ENCODE assay signal across 9 cellular contexts in genomic region chr2:118865106-118865505, GRCh38. TPM values are rescaled to one million over a fixed set of nuclear protein-coding genes. Genes with fewer than 3 reads are reported as not detected.
DNase-seq lines count a peak whose midpoint lies in the region; ATAC-seq and TF ChIP-seq lines count a peak whose summit lies in the region.
"Had no signal": no experiment of that assay in that cellular context is flagged by ENCODE, and none has a peak within 500 bp of the region (broad histone marks: within the 10 kb centered on the region; RNA-seq: fewer than 3 reads in every experiment).

No MANE protein-coding gene starts in this region.

- H3K27me3 Mint-ChIP-seq in chondrocyte (ENCODE audit: low read depth): peaks cover 47% of the 10 kb centered on the region

- no peak overlapping the region for H3K18ac ChIP-seq in mesendoderm (ENCODE audit: low read length)

- no peaks in the 10 kb centered on the region for H3K79me2 ChIP-seq in mesendoderm (ENCODE audit: control insufficient read depth, insufficient read depth, low read length)

- H3K36me3 ChIP-seq in mesendoderm (ENCODE audit: control insufficient read depth, insufficient read depth, low read length): no peaks in the 10 kb centered on the region
- H3K36me3 ChIP-seq: BLaER1 treated with 17β-estradiol and CSF1 and Interleukin-3, amounts not matched to agents 10 nM and 100 nM had no signal

- no peak overlapping the region for H3K23ac ChIP-seq in mesendoderm (ENCODE audit: low read length)

- peak; percentile 91 for TF ChIP-seq CTCF in chondrocyte (IDR thresholded peaks at IDR 0.05)

- H3K4me2 ChIP-seq in mesendoderm (ENCODE audit: low read length): no peak overlapping the region

- peaks cover 9% of the 10 kb centered on the region for H3K27me3 ChIP-seq in mesendoderm (ENCODE audit: insufficient read depth, low read length, poor library complexity)

- H4K8ac ChIP-seq in mesendoderm (ENCODE audit: low read depth, low read length): no peak overlapping the region

- no peak overlapping the region for H3K4me3 ChIP-seq in mesendoderm (ENCODE audit: low read length)
- H3K4me3 ChIP-seq: BLaER1 treated with 17β-estradiol and CSF1 and Interleukin-3, amounts not matched to agents 10 nM and 100 nM had no signal

- no peaks in the 10 kb centered on the region for H3K9me3 Mint-ChIP-seq in chondrocyte (ENCODE audit: low read depth)

- ATAC-seq in GM21390 (IDR thresholded peaks at IDR 0.05; ENCODE audit: unreplicated experiment) (peak; percentile 84), HG03460 (IDR thresholded peaks at IDR 0.05; ENCODE audit: unreplicated experiment) (peak; percentile 91)

- no peak overlapping the region for H3K27ac ChIP-seq in mesendoderm (ENCODE audit: low read depth, low read length)
- H3K27ac ChIP-seq: BLaER1 treated with 17β-estradiol and CSF1 and Interleukin-3, amounts not matched to agents 10 nM and 100 nM had no signal

- H3K79me1 ChIP-seq in mesendoderm (ENCODE audit: low read length): no peaks in the 10 kb centered on the region

- no peak overlapping the region for H3K4ac ChIP-seq in mesendoderm (ENCODE audit: low read depth, low read length)

- H2BK5ac ChIP-seq in mesendoderm (ENCODE audit: low read length): no peak overlapping the region

- no peak overlapping the region for H4K5ac ChIP-seq in mesendoderm (ENCODE audit: low read length)

- no peak overlapping the region for H3K56ac ChIP-seq in mesendoderm (ENCODE audit: low read length)

- WGBS in mesendoderm (ENCODE audit: extremely low coverage, insufficient coverage, low lambda C conversion rate): no CpG with 5 or more reads among the region's 3 CpGs

- H3K36me3 Mint-ChIP-seq in chondrocyte (ENCODE audit: low read depth): no peaks in the 10 kb centered on the region

- H3K9ac ChIP-seq in mesendoderm (ENCODE audit: low read length): no peak overlapping the region
- H3K9ac ChIP-seq: BLaER1 treated with 17β-estradiol and CSF1 and Interleukin-3, amounts not matched to agents 10 nM and 100 nM had no signal

- H3K4me1 ChIP-seq in mesendoderm (ENCODE audit: control insufficient read depth, low read depth, low read length): no peaks in the 10 kb centered on the region

- H2BK120ac ChIP-seq in mesendoderm (ENCODE audit: low read depth, low read length): no peak overlapping the region

- H2AK5ac ChIP-seq in mesendoderm (ENCODE audit: low read length): no peak overlapping the region

- no peak overlapping the region for H2BK15ac ChIP-seq in mesendoderm (replicated peaks; ENCODE audit: low read depth)

- no peak overlapping the region for H3K4me3 Mint-ChIP-seq in chondrocyte (ENCODE audit: unreplicated experiment)

- no peak overlapping the region for H3K27ac Mint-ChIP-seq in chondrocyte (ENCODE audit: unreplicated experiment)

- no peaks in the 10 kb centered on the region for H3K4me1 Mint-ChIP-seq in chondrocyte (ENCODE audit: low read depth)

- DNase-seq in NCI-H2081 (lab: John Stamatoyannopoulos, UW) (peak; percentile 5 to 49), NCI-H2081 treated with DMSO at 0.1 percent for 48 hours (lab: John Stamatoyannopoulos, UW) (no peak), NOMO-1 treated with DMSO at 0.1 percent for 48 hours (lab: John Stamatoyannopoulos, UW; ENCODE audit: unreplicated experiment) (peak; percentile 47), chondrocyte (ENCODE audit: low spot score) (no peak), mesendoderm (peak; percentile 77)
- DNase-seq in stimulated activated CD4-positive, alpha-beta T cell treated with anti-CD3 and anti-CD28 coated beads, Interleukin-15, amount 100 ng/mL, for 24 hours: no peak

RNA-seq across cellular contexts. Expression of gene EN1, which starts 17.7 kb away (rescaled TPM):
- not detected in 3 replicates for total RNA-seq in chondrocyte
- polyA plus RNA-seq in mesendoderm (2013, experiment 1 of 2): 0.01 TPM
- not detected for polyA plus RNA-seq in mesendoderm (2013, experiment 2 of 2)

Comparison
In these comparisons a context has a peak if more than half of its experiments do, and no peak if none do; other contexts are left out.
1. DNase-seq: peak in NCI-H2081 (2 of 2), NOMO-1 treated with DMSO at 0.1 percent for 48 hours (single experiment) and mesendoderm (single experiment); none in NCI-H2081 treated with DMSO at 0.1 percent for 48 hours (single experiment), chondrocyte (single experiment) and stimulated activated CD4-positive, alpha-beta T cell treated with anti-CD3 and anti-CD28 coated beads, Interleukin-15, amount 100 ng/mL, for 24 hours (single experiment).